In the genomic region with DNA sequence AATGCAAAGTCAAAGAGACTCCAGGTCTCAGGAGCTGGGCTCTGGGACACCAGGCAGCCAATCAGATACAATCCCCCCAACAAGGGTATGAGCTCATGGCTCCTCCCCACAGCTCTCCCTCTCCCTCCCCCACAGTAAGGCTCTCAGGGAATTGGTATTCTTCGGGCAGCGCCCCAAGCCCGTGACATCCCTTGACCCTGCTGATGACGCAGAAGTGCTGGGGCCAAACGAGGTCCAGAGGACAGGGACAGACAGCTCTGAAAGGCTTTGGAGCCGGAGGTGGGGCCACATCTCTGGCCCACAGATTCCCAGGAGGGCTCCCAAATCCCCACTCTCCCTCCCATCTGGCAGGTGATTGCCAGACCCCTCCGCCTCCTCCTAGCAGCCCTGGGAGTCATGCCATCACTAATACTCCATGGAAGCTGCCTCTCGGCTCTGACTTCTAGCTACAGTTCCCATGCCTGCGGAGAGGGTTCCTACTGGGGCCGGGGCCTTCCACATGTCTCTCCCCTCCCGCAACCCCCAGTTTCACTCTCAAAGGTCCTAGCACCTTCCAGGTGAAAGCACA, we compare ENCODE assay signal across 9 cellular contexts. TPM values are rescaled to one million over a fixed set of nuclear protein-coding genes. Genes with fewer than 3 reads are reported as not detected.
DNase-seq lines count a peak whose midpoint lies in the region; ATAC-seq and TF ChIP-seq lines count a peak whose summit lies in the region.
"Had no signal": no experiment of that assay in that cellular context is flagged by ENCODE, and none has a peak within 500 bp of the region (broad histone marks: within the 10 kb centered on the region; RNA-seq: fewer than 3 reads in every experiment).

No MANE protein-coding gene starts in this region.

- H3K9ac ChIP-seq in colonic mucosa (ENCODE audit: low read depth in 2 of 2, low read length in 2 of 2): peak overlapping the region; percentile 41 to 61
- no peak overlapping the region for H3K9ac ChIP-seq in liver (ENCODE audit: low read depth in 1 of 2, low read length in 2 of 2)

- no peaks in the 10 kb centered on the region for H3K9me3 Mint-ChIP-seq in activated CD8-positive, alpha-beta T cell treated with anti-CD3 and anti-CD28 coated beads for 36 hours

- 48% methylated on average over 11 of the region's 11 CpGs for WGBS in liver

- H3K4me1 Mint-ChIP-seq in activated CD8-positive, alpha-beta T cell treated with anti-CD3 and anti-CD28 coated beads for 36 hours (ENCODE audit: low read depth): peaks cover 7% of the 10 kb centered on the region

- H3K27ac ChIP-seq in colonic mucosa (no peak overlapping the region), liver (ENCODE audit: low read depth in 1 of 2, low read length in 2 of 2) (peak overlapping the region; percentile 4 to 51)

- H3K36me3 Mint-ChIP-seq in activated CD8-positive, alpha-beta T cell treated with anti-CD3 and anti-CD28 coated beads for 36 hours (ENCODE audit: low read depth): no peaks in the 10 kb centered on the region

- H3K4me3 ChIP-seq in colonic mucosa: no peak overlapping the region
- H3K4me3 ChIP-seq in liver (ENCODE audit: low read depth in 1 of 3, low read length in 3 of 3): no peak overlapping the region

- CTCF ChIA-PET in activated CD8-positive, alpha-beta T cell treated with anti-CD3 and anti-CD28 coated beads for 36 hours (lab: Charles Lee): interaction anchor here (0.8 to 15.0 kb wide), 8 partner anchors 17 to 105 kb away, joined by 3 to 241 read pairs (median 4); no protein-coding TSS in a partner anchor

- ATAC-seq in activated CD8-positive, alpha-beta T cell treated with anti-CD3 and anti-CD28 coated beads for 36 hours: no peak
- ATAC-seq in GM18505 (IDR thresholded peaks at IDR 0.05; ENCODE audit: unreplicated experiment) (no peak), HG03139 (IDR thresholded peaks at IDR 0.05; ENCODE audit: unreplicated experiment) (no peak)

- no peak for TF ChIP-seq CTCF in colonic mucosa (IDR thresholded peaks at IDR 0.05)
- TF ChIP-seq CTCF in liver (IDR thresholded peaks at IDR 0.05; ENCODE audit: low read depth, low read length, missing input control): no peak
- no peak for TF ChIP-seq CTCF in activated CD8-positive, alpha-beta T cell treated with anti-CD3 and anti-CD28 coated beads for 36 hours (IDR thresholded peaks at IDR 0.05)

- H3K27me3 ChIP-seq in colonic mucosa (no peaks in the 10 kb centered on the region), liver (ENCODE audit: control insufficient read depth in 4 of 4, insufficient read depth in 4 of 4, low read length in 3 of 4) (no peaks in the 10 kb centered on the region)

- H3K36me3 ChIP-seq in colonic mucosa (no peaks in the 10 kb centered on the region), liver (ENCODE audit: control insufficient read depth in 4 of 4, insufficient read depth in 3 of 4, low read depth in 1 of 4, low read length in 3 of 4) (no peaks in the 10 kb centered on the region)

- H3K4me1 ChIP-seq in colonic mucosa (peaks cover 2% of the 10 kb centered on the region), liver (ENCODE audit: control insufficient read depth in 4 of 4, insufficient read depth in 4 of 4, low read length in 3 of 4) (peaks cover 14 to 45% (median 32%) of the 10 kb centered on the region in 4 donors)

- TF ChIP-seq RAD21 in liver (IDR thresholded peaks at IDR 0.05): no peak

- H3K27ac Mint-ChIP-seq in activated CD8-positive, alpha-beta T cell treated with anti-CD3 and anti-CD28 coated beads for 36 hours: no peak overlapping the region

- H3K9me3 ChIP-seq in colonic mucosa: no peaks in the 10 kb centered on the region
- H3K9me3 ChIP-seq in liver (ENCODE audit: control insufficient read depth in 4 of 4, low read length in 3 of 4): no peaks in the 10 kb centered on the region

- no peaks in the 10 kb centered on the region for H3K27me3 Mint-ChIP-seq in activated CD8-positive, alpha-beta T cell treated with anti-CD3 and anti-CD28 coated beads for 36 hours

- POLR2A ChIA-PET in activated CD8-positive, alpha-beta T cell treated with anti-CD3 and anti-CD28 coated beads for 36 hours (lab: Charles Lee): interaction anchor here (1.1 to 1.5 kb wide), 2 partner anchors 19 to 99 kb away, joined by 4 to 5 read pairs; no protein-coding TSS in a partner anchor

- no peak overlapping the region for H3K4me3 Mint-ChIP-seq in activated CD8-positive, alpha-beta T cell treated with anti-CD3 and anti-CD28 coated beads for 36 hours

- DNase-seq in M059J (ENCODE audit: low read depth): peak; percentile 54
- DNase-seq in colonic mucosa: peak; percentile 58
- DNase-seq in superior temporal gyrus (ENCODE audit: extremely low spot score): peak; percentile 88
- DNase-seq in activated CD8-positive, alpha-beta T cell treated with anti-CD3 and anti-CD28 coated beads for 36 hours: no peak
- DNase-seq in SHP77 treated with DMSO at 0.1 percent for 48 hours (lab: John Stamatoyannopoulos, UW): no peak
- DNase-seq: activated CD4-positive, CD25-positive, alpha-beta regulatory T cell treated with anti-CD3 and anti-CD28 coated beads, Interleukin-2, amount 50 U/mL, for 72 hours had no signal

- intact Hi-C loops in colonic mucosa (cut with DNase I): no loop called here
- intact Hi-C loops in activated CD8-positive, alpha-beta T cell treated with anti-CD3 and anti-CD28 coated beads for 36 hours (cut with micrococcal nuclease): no loop called here

- TF ChIP-seq POLR2A in GM18505 (IDR thresholded peaks at IDR 0.05; ENCODE audit: borderline replicate concordance, extremely low read depth, insufficient read depth, insufficient read length): no peak

TF ChIP-seq in liver, 16 proteins besides CTCF, POLR2A, EP300 and RAD21:
- TF ChIP-seq GABPA (IDR thresholded peaks at IDR 0.05 in 1 of 2, conservative IDR thresholded peaks at IDR 0.05 in 1 of 2) (no peak), HNF4A (conservative IDR thresholded peaks at IDR 0.05) (no peak), RXRA (IDR thresholded peaks at IDR 0.05) (peak; percentile 23 to 38), EGR1 (IDR thresholded peaks at IDR 0.05; ENCODE audit: low read depth in 2 of 2) (no peak), NR2F2 (IDR thresholded peaks at IDR 0.05) (peak; percentile 79)
- TF ChIP-seq, protein P1, sequence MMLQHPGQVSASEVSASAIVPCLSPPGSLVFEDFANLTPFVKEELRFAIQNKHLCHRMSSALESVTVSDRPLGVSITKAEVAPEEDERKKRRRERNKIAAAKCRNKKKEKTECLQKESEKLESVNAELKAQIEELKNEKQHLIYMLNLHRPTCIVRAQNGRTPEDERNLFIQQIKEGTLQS (IDR thresholded peaks at IDR 0.05): no peak

RNA-seq across cellular contexts. Expression of gene USP2, which starts 5.8 kb away (rescaled TPM):
- 0.67 and 0.81 TPM in 2 replicates for total RNA-seq in M059J (2014; rRNA removed; shearing (Covaris generic))
- 10 to 100 TPM in 1 of 2 donors, 1 to 10 TPM in 1; 7.9 to 11.6 TPM for total RNA-seq in colonic mucosa
- total RNA-seq in liver: 1 to 10 TPM in 1 of 2 donors, under 1 TPM in 1; 0.65 to 4.4 TPM
- polyA plus RNA-seq in liver: 1 to 10 TPM; 2.0 to 2.2 TPM
- total RNA-seq in activated CD8-positive, alpha-beta T cell treated with anti-CD3 and anti-CD28 coated beads for 36 hours: under 1 TPM; 0.61 to 0.96 TPM

RNA-seq across cellular contexts. Expression of gene MFRP, which starts 29.2 kb away (rescaled TPM):
- total RNA-seq in M059J (2014; rRNA removed; shearing (Covaris generic)): not detected in 2 replicates
- total RNA-seq in colonic mucosa: not detected
- not detected for total RNA-seq in liver
- polyA plus RNA-seq in liver: not detected
- not detected for total RNA-seq in activated CD8-positive, alpha-beta T cell treated with anti-CD3 and anti-CD28 coated beads for 36 hours

RNA-seq across cellular contexts. Expression of gene C1QTNF5, which starts 35.0 kb away (rescaled TPM):
- 5.9 and 7.7 TPM in 2 replicates for total RNA-seq in M059J (2014; rRNA removed; shearing (Covaris generic))
- total RNA-seq in colonic mucosa (1 to 10 TPM; 5.3 to 8.7 TPM), liver (1 to 10 TPM; 2.2 to 4.4 TPM)
- 1 to 10 TPM; 1.9 to 6.4 TPM for polyA plus RNA-seq in liver
- not detected for total RNA-seq in activated CD8-positive, alpha-beta T cell treated with anti-CD3 and anti-CD28 coated beads for 36 hours

RNA-seq across cellular contexts. Expression of gene RNF26, which starts 41.4 kb away (rescaled TPM):
- 9.5 and 16.1 TPM in 2 replicates for total RNA-seq in M059J (2014; rRNA removed; shearing (Covaris generic))
- total RNA-seq in colonic mucosa (10 to 100 TPM; 22.9 to 46.6 TPM), liver (1 to 10 TPM; 6.3 to 9.2 TPM)
- 10 to 100 TPM; 13.0 to 19.1 TPM for polyA plus RNA-seq in liver
- total RNA-seq in activated CD8-positive, alpha-beta T cell treated with anti-CD3 and anti-CD28 coated beads for 36 hours: 10 to 100 TPM; 30.2 to 31.9 TPM

RNA-seq across cellular contexts. Expression of gene THY1, which starts 47.3 kb away (rescaled TPM):
- 1,171 and 1,190 TPM in 2 replicates for total RNA-seq in M059J (2014; rRNA removed; shearing (Covaris generic))
- total RNA-seq in colonic mucosa (1 to 10 TPM; 6.6 to 6.9 TPM), liver (1 to 10 TPM in 1 of 2 donors, under 1 TPM in 1; 0.51 to 1.3 TPM)
- polyA plus RNA-seq in liver: 1 to 10 TPM in 1 of 2 donors, under 1 TPM in 1; 0.92 to 5.1 TPM
- total RNA-seq in activated CD8-positive, alpha-beta T cell treated with anti-CD3 and anti-CD28 coated beads for 36 hours: under 1 TPM; 0.18 to 0.40 TPM

Comparison
In these comparisons a context has a peak if more than half of its experiments do, and no peak if none do; other contexts are left out.
1. DNase-seq: peak in M059J (single experiment), colonic mucosa (single experiment) and superior temporal gyrus (single experiment); none in activated CD8-positive, alpha-beta T cell treated with anti-CD3 and anti-CD28 coated beads for 36 hours (single experiment) and SHP77 treated with DMSO at 0.1 percent for 48 hours (single experiment).
2. H3K9ac ChIP-seq: peak in colonic mucosa (2 of 2); none in liver (0 of 2).